In the genomic region with DNA sequence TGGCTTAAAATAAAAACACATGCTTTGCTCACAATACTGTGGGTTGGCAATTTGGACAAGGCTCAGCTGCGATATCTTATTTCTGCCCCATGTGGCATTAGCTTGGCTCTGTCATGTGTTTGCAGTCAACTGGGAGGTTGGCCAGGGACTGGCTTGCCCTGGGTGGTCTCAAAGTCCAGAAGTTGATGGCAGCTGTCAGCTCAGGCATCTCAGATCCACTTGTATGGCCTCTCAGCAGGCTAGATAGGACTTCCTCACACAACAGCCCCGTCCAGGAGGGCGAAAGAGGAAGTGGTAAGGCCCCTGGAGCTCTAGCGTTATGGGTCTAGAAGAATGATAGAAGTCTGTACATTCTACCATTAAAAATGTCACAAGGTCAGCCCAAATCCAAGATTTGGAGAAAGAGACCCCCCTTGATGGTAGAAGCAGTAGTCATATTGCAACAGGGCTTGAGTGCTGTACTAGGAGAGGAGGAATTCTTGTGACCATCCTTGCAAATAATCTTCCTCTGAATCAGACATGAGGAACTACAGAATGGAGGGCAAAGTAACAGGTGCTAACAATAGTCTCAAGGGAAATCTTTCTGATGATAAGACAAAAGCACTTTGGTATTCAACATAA, we compare ENCODE assay signal across 12 cellular contexts.
A peak's percentile ranks its signal among the peaks of the same experiment; 100 is the strongest.
DNase-seq lines count a peak whose midpoint lies in the region; ATAC-seq and TF ChIP-seq lines count a peak whose summit lies in the region.
"Had no signal": no experiment of that assay in that cellular context is flagged by ENCODE, and none has a peak within 500 bp of the region (broad histone marks: within the 10 kb centered on the region; RNA-seq: fewer than 3 reads in every experiment).

No MANE protein-coding gene starts in this region.

- POLR2A ChIA-PET in A673 (lab: Charles Lee; ENCODE audit: low non-redundant PET) = no interaction called here

- H4K20me1 ChIP-seq in BLaER1 = peaks cover 5% of the 10 kb centered on the region

- BruUV-seq in A673 (replicated peaks; lab: Mats Ljungman, UMichigan) = no TSS peak

- 83 to 100% methylated on average over 1 to 4 of the region's 4 CpGs for WGBS in gastroesophageal sphincter (ENCODE audit: low coverage in 1 of 2), 2 donors

- no peaks in the 10 kb centered on the region for H3K27me3 ChIP-seq in BLaER1
- no peaks in the 10 kb centered on the region for H3K27me3 ChIP-seq in A673 (replicated peaks; ENCODE audit: insufficient read depth, low read depth, low read length, poor library complexity)
- H3K27me3 ChIP-seq in gastroesophageal sphincter = no peaks in the 10 kb centered on the region

- DNase-seq in GM20000 (ENCODE audit: low spot score) = peak; percentile 37
- DNase-seq in KG1 (lab: John Stamatoyannopoulos, UW) = peak; percentile 57
- DNase-seq in epithelial cell of proximal tubule (ENCODE audit: low read depth) = peak; percentile 88
- no peak for DNase-seq in A673 (ENCODE audit: low spot score)
- DNase-seq in NCI-H2107 (lab: John Stamatoyannopoulos, UW) = no peak
- no peak for DNase-seq in NCI-H1092 treated with DMSO at 0.1 percent for 48 hours (lab: John Stamatoyannopoulos, UW)
- DNase-seq: foreskin melanocyte, NCI-H1436 had no signal

- CTCF ChIA-PET in A673 (lab: Charles Lee) = no interaction called here

- TF ChIP-seq EP300 in gastroesophageal sphincter (IDR thresholded peaks at IDR 0.05) = no peak

- intact Hi-C loops in A673 (cut with micrococcal nuclease; ENCODE audit: unreplicated experiment) = no loop called here

- no peak for TF ChIP-seq CTCF in GM20000 (IDR thresholded peaks at IDR 0.05; ENCODE audit: extremely low read depth, missing control alignments)
- no peak for TF ChIP-seq CTCF in epithelial cell of proximal tubule (conservative IDR thresholded peaks at IDR 0.05; ENCODE audit: low read depth, low read length)
- TF ChIP-seq CTCF in A673 (conservative IDR thresholded peaks at IDR 0.05; ENCODE audit: low read depth, low read length) = no peak
- no peak for TF ChIP-seq CTCF in gastroesophageal sphincter (IDR thresholded peaks at IDR 0.05)

- no peak for TF ChIP-seq POLR2A in gastroesophageal sphincter (IDR thresholded peaks at IDR 0.05)

- 0 out of 2 replicates have a peak, but pooled peaks cover 5% of the 10 kb centered on the region for H3K9me3 ChIP-seq in BLaER1
- no peaks in the 10 kb centered on the region for H3K9me3 ChIP-seq in A673 (ENCODE audit: low read depth, low read length, poor library complexity, severe bottlenecking)
- H3K9me3 ChIP-seq in gastroesophageal sphincter = no peaks in the 10 kb centered on the region

- H3K4me3 ChIP-seq in BLaER1 = no peak overlapping the region
- no peak overlapping the region for H3K4me3 ChIP-seq in epithelial cell of proximal tubule (ENCODE audit: low read depth, low read length)
- H3K4me3 ChIP-seq in A673 (ENCODE audit: low read depth, low read length, poor library complexity, severe bottlenecking) = no peak overlapping the region
- no peak overlapping the region for H3K4me3 ChIP-seq in gastroesophageal sphincter
- H3K4me3 ChIP-seq: GM23338 had no signal

- ATAC-seq in gastroesophageal sphincter = no peak
- ATAC-seq: GM23338 had no signal

- peak overlapping the region; percentile 60 for H3K4me2 ChIP-seq in BLaER1
- H3K4me2 ChIP-seq: GM23338 had no signal

- H3K9ac ChIP-seq in BLaER1 = no peak overlapping the region

- H3K27ac ChIP-seq in BLaER1 (peak overlapping the region; percentile 50), A673 (ENCODE audit: low read depth, low read length, poor library complexity, severe bottlenecking) (no peak overlapping the region), gastroesophageal sphincter (no peak overlapping the region)
- H3K27ac ChIP-seq: C4-2B had no signal

- H3K4me1 ChIP-seq in BLaER1 (peaks cover 77% of the 10 kb centered on the region), A673 (ENCODE audit: insufficient read depth, low read length, poor library complexity, severe bottlenecking) (peaks cover 22% of the 10 kb centered on the region), gastroesophageal sphincter (peaks cover 0 to 14% (median 4%) of the 10 kb centered on the region in 3 donors)

- no peaks in the 10 kb centered on the region for H3K36me3 ChIP-seq in BLaER1
- no peaks in the 10 kb centered on the region for H3K36me3 ChIP-seq in A673 (ENCODE audit: insufficient read depth, low read length, poor library complexity, severe bottlenecking)
- H3K36me3 ChIP-seq in gastroesophageal sphincter = no peaks in the 10 kb centered on the region

Comparison
In these comparisons a context has a peak if more than half of its experiments do, and no peak if none do; other contexts are left out.
1. DNase-seq: peak in GM20000 (single experiment), KG1 (single experiment) and epithelial cell of proximal tubule (single experiment); none in A673 (single experiment), NCI-H2107 (single experiment) and NCI-H1092 treated with DMSO at 0.1 percent for 48 hours (single experiment).